Comparison of ENCODE assay signal across 8 cellular contexts in the genomic region with DNA sequence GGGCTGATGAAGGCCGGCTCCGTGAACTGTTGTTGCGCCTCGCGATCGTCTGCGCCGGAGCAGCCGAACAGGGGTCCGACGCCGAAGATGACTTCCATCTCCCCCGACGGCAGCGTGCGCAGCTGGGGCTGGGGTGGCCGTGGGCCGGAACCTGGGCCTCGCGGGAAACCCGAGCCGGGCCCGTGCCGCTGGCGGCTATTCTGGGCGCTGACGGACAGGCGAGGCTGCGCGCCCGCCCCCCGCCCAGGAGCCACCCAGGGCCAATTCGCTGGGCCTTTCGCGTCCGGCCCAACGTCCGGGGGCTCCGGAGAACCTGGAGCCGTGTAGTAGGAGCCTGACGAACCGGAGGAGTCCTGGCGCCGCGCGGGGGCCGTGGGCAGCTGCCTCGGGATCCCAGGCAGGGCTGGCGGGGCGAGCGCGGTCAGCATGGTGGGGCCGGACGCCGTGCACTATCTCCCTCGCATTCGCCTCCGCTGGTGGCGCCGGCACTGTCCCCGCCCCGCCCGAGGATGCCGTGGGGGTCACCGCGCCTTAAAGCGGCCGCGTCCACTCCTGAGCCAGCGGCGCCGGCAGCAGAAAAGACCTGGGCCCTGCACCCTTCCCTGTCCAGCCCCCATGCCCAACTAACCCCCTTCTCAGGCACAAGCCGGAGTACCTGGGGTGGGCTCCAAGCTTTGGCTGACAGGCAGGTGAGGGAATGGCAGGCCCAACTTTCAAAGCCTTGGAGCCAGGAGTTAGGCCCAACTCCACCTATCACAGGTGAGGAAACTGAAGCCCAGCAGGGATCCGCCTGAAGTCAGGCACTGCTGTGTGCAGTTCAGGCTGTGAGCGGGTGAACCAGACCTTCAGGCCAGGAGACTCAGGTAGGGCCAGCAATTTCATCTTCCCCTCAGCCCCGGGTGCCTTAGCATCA. TPM values are rescaled to one million over a fixed set of nuclear protein-coding genes. Genes with fewer than 3 reads are reported as not detected.
A peak's percentile ranks its signal among the peaks of the same experiment; 100 is the strongest.
DNase-seq lines count a peak whose midpoint lies in the region; ATAC-seq and TF ChIP-seq lines count a peak whose summit lies in the region.

A gene with protein sequence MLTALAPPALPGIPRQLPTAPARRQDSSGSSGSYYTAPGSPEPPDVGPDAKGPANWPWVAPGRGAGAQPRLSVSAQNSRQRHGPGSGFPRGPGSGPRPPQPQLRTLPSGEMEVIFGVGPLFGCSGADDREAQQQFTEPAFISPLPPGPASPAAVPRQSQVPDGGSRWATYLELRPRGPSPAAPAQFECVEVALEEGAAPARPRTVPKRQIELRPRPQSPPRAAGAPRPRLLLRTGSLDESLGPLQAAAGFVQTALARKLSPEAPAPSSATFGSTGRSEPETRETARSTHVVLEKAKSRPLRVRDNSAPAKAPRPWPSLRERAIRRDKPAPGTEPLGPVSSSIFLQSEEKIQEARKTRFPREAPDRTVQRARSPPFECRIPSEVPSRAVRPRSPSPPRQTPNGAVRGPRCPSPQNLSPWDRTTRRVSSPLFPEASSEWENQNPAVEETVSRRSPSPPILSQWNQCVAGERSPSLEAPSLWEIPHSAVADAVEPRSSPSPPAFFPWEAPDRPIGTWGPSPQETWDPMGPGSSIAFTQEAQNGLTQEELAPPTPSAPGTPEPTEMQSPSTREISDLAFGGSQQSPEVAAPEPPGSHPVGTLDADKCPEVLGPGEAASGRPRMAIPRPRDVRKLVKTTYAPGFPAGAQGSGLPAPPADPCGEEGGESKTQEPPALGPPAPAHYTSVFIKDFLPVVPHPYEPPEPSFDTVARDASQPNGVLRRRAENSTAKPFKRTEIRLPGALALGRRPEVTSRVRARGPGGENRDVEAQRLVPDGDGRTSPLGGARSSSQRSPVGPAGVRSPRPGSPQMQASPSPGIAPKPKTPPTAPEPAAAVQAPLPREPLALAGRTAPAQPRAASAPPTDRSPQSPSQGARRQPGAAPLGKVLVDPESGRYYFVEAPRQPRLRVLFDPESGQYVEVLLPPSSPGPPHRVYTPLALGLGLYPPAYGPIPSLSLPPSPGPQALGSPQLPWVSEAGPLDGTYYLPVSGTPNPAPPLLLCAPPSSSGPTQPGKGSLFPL (minus strand): TSS at position 451 of the 913 bp plus-strand sequence. CDS start 23 bp downstream, at position 428.

- H2AFZ ChIP-seq in mammary epithelial cell (ENCODE audit: low read depth, low read length) = peak within 1 kb of the TSS; percentile 0

- in situ Hi-C loops in mammary epithelial cell (cut with MboI; ENCODE audit: low sequenced_read_pairs in 2 of 2) = no loop called here

- H3K9ac ChIP-seq in mammary epithelial cell (ENCODE audit: insufficient read depth, low read length) = no peak within 1 kb of the TSS

- no peak for TF ChIP-seq EP300 in suprapubic skin (IDR thresholded peaks at IDR 0.05)

- TF ChIP-seq CTCF in mammary epithelial cell (conservative IDR thresholded peaks at IDR 0.05 in 1 of 2, IDR thresholded peaks at IDR 0.05 in 1 of 2; ENCODE audit: extremely low read depth in 1 of 2, insufficient read depth in 1 of 2, low read depth in 1 of 2, low read length in 2 of 2) (no peak), left lung (IDR thresholded peaks at IDR 0.05) (no peak), suprapubic skin (IDR thresholded peaks at IDR 0.05) (no peak)

- no peaks in the 10 kb centered on the region for H3K79me2 ChIP-seq in mammary epithelial cell (ENCODE audit: insufficient read depth, low read length)

- H3K36me3 ChIP-seq in mammary epithelial cell (ENCODE audit: insufficient read depth, low read length) (no peaks in the 10 kb centered on the region), left lung (no peaks in the 10 kb centered on the region), suprapubic skin (no peaks in the 10 kb centered on the region)

- 49% methylated on average over 41 of the region's 76 CpGs for WGBS in mammary epithelial cell (ENCODE audit: low coverage, missing lambda C conversion rate)
- 96% methylated on average over 4 of the region's 76 CpGs for WGBS in suprapubic skin

- no peaks in the 10 kb centered on the region for H3K9me3 Mint-ChIP-seq in T-helper 1 cell treated with Interleukin-12 subunit alpha and Interleukin-12 subunit beta and Interleukin-4 antibody, amounts not matched to agents 30 μg/mL and 1 μg/mL, for 36 hours

- H3K27ac ChIP-seq in mammary epithelial cell (ENCODE audit: insufficient read depth, low read depth, low read length) (no peak within 1 kb of the TSS), left lung (peak within 1 kb of the TSS in 1 of 2 donors; percentile 23), suprapubic skin (no peak within 1 kb of the TSS)

- H3K27me3 ChIP-seq in mammary epithelial cell (ENCODE audit: insufficient read depth, low read length) (peaks cover 14% of the 10 kb centered on the region), left lung (peaks cover 16 to 42% of the 10 kb centered on the region in 2 donors), suprapubic skin (peaks cover 25% of the 10 kb centered on the region)

- peak within 1 kb of the TSS; percentile 94 for H3K4me3 Mint-ChIP-seq in T-helper 1 cell treated with Interleukin-12 subunit alpha and Interleukin-12 subunit beta and Interleukin-4 antibody, amounts not matched to agents 30 μg/mL and 1 μg/mL, for 36 hours

- DNase-seq in T-helper 1 cell (no peak), mammary epithelial cell (no peak), left lung (no peak), suprapubic skin (ENCODE audit: low spot score in 2 of 2) (peak in 1 of 2 donors; percentile 79), occipital lobe (lab: John Stamatoyannopoulos, UW) (no peak), NCI-H748 treated with DMSO at 0.1 percent for 48 hours (lab: John Stamatoyannopoulos, UW) (no peak)

- peaks cover 7% of the 10 kb centered on the region for H3K9me3 ChIP-seq in mammary epithelial cell (replicated peaks; ENCODE audit: insufficient read depth, low read length)
- no peaks in the 10 kb centered on the region for H3K9me3 ChIP-seq in left lung
- H3K9me3 ChIP-seq in suprapubic skin = no peaks in the 10 kb centered on the region

- peak; percentile 8 for ATAC-seq in left lung
- ATAC-seq in HG02973 (IDR thresholded peaks at IDR 0.05; ENCODE audit: unreplicated experiment) = no peak

- CTCF ChIA-PET in mammary epithelial cell (lab: Charles Lee; ENCODE audit: low non-redundant PET) = no interaction called here

- peaks cover 14% of the 10 kb centered on the region for H3K36me3 Mint-ChIP-seq in T-helper 1 cell treated with Interleukin-12 subunit alpha and Interleukin-12 subunit beta and Interleukin-4 antibody, amounts not matched to agents 30 μg/mL and 1 μg/mL, for 36 hours (ENCODE audit: low read depth)

- no peaks in the 10 kb centered on the region for H4K20me1 ChIP-seq in mammary epithelial cell (ENCODE audit: insufficient read depth, low read length)

- H3K4me2 ChIP-seq in mammary epithelial cell (ENCODE audit: insufficient read depth, low read depth, low read length) = no peak within 1 kb of the TSS

- H3K4me1 ChIP-seq in mammary epithelial cell (ENCODE audit: insufficient read depth, low read length) = peaks cover 13% of the 10 kb centered on the region
- peaks cover 15 to 40% of the 10 kb centered on the region in 2 donors for H3K4me1 ChIP-seq in left lung
- H3K4me1 ChIP-seq in suprapubic skin = peaks cover 43% of the 10 kb centered on the region

- dilution Hi-C loops in mammary epithelial cell (cut with HindIII; ENCODE audit: low sequenced_read_pairs) = no loop called here

- no peaks in the 10 kb centered on the region for H3K27me3 Mint-ChIP-seq in T-helper 1 cell treated with Interleukin-12 subunit alpha and Interleukin-12 subunit beta and Interleukin-4 antibody, amounts not matched to agents 30 μg/mL and 1 μg/mL, for 36 hours (ENCODE audit: low read depth)

- H3K4me1 Mint-ChIP-seq in T-helper 1 cell treated with Interleukin-12 subunit alpha and Interleukin-12 subunit beta and Interleukin-4 antibody, amounts not matched to agents 30 μg/mL and 1 μg/mL, for 36 hours (ENCODE audit: low read depth) = peaks cover 44% of the 10 kb centered on the region

- no TSS peak for BruUV-seq in mammary epithelial cell (replicated peaks; lab: Mats Ljungman, UMichigan)

- H3K27ac Mint-ChIP-seq in T-helper 1 cell treated with Interleukin-12 subunit alpha and Interleukin-12 subunit beta and Interleukin-4 antibody, amounts not matched to agents 30 μg/mL and 1 μg/mL, for 36 hours = peak within 1 kb of the TSS; percentile 68

- intact Hi-C loops in mammary epithelial cell (cut with micrococcal nuclease) (no loop called here), left lung (cut with DNase I) (no loop called here)

- no peak for TF ChIP-seq POLR2A in suprapubic skin (IDR thresholded peaks at IDR 0.05)

- no peak within 1 kb of the TSS for H3K4me3 ChIP-seq in mammary epithelial cell (replicated peaks in 1 of 3; ENCODE audit: insufficient read depth in 1 of 3, low read depth in 2 of 3, low read length in 3 of 3)
- H3K4me3 ChIP-seq in left lung = peak within 1 kb of the TSS; percentile 35 to 67
- peak within 1 kb of the TSS; percentile 56 for H3K4me3 ChIP-seq in suprapubic skin

RNA-seq across cellular contexts. Expression of the gene that starts here (rescaled TPM):
- under 1 TPM; 0.38 to 0.67 TPM for total RNA-seq in mammary epithelial cell
- 0.03 TPM for polyA plus RNA-seq in mammary epithelial cell
- not detected for polyA minus RNA-seq in mammary epithelial cell
- total RNA-seq in left lung = 1 to 10 TPM; 1.7 to 1.8 TPM
- under 1 TPM; 0.08 to 0.44 (median 0.35) TPM for total RNA-seq in suprapubic skin
- total RNA-seq in occipital lobe = 0.16 TPM

Comparison
In these comparisons a context has a peak if more than half of its experiments do, and no peak if none do; other contexts are left out.
1. H3K4me3 ChIP-seq: peak in left lung (2 of 2) and suprapubic skin (single experiment); none in mammary epithelial cell (0 of 3).